7 cellular contexts compared by ENCODE assay signal in the genomic region with DNA sequence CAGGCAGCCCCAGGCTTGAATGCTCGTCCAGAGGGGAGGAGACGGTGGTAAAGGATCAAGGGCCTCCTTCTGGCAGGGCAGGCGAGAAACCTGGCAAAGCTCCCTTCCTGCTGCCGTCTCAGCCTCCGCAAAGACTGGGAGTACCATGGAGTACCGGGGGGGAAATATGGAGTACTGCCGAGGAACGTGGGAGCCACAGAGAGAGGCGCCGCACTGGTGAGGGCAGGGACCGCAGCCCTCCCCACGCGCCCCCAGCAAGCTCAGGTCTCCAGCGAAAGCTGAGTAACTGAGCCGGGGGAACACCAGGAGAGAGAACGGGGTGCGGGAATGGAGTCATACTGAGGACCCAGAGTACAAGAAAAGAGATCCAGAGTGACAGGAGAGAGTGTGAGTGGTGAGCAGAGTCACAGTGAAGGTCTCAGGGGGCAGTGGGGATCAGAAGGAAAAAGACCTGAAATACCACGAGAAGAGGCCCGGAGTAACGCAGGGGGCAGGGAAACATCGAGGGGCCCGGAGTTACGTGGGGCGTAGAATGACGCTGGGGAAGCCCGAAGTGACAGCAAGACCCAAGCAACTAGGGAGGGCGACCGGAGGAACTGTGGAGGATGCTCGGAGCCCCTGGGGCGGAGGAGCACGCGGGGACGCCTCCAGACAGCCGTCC. TPM values are rescaled to one million over a fixed set of nuclear protein-coding genes. Genes with fewer than 3 reads are reported as not detected.
A peak's percentile ranks its signal among the peaks of the same experiment; 100 is the strongest.
DNase-seq lines count a peak whose midpoint lies in the region; ATAC-seq and TF ChIP-seq lines count a peak whose summit lies in the region.

No MANE protein-coding gene starts in this region.

- H3K4me1 Mint-ChIP-seq in activated T-helper 17 cell treated with anti-CD3 and anti-CD28 coated beads, Interleukin-2, amount 50 U/mL, for 72 hours = peaks cover 30% of the 10 kb centered on the region

- H3K9me3 Mint-ChIP-seq in activated T-helper 17 cell treated with anti-CD3 and anti-CD28 coated beads, Interleukin-2, amount 50 U/mL, for 72 hours = no peaks in the 10 kb centered on the region

- H3K4me3 Mint-ChIP-seq in activated T-helper 17 cell treated with anti-CD3 and anti-CD28 coated beads, Interleukin-2, amount 50 U/mL, for 72 hours = peak overlapping the region; percentile 93

- ATAC-seq in GM18511 (IDR thresholded peaks at IDR 0.05; ENCODE audit: unreplicated experiment) (peak; percentile 30), HG02678 (IDR thresholded peaks at IDR 0.05; ENCODE audit: unreplicated experiment) (peak; percentile 20), omental fat pad (ENCODE audit: low FRiP score) (peak; percentile 8)
- ATAC-seq in activated T-helper 17 cell treated with anti-CD3 and anti-CD28 coated beads, Interleukin-2, amount 50 U/mL, for 72 hours (replicated peaks) = peak; percentile 52

- H3K4me3 ChIP-seq in foreskin fibroblast (ENCODE audit: low read depth in 1 of 2, low read length in 2 of 2) = peak overlapping the region; percentile 70 to 84

- peak overlapping the region; percentile 94 for H3K27ac Mint-ChIP-seq in activated T-helper 17 cell treated with anti-CD3 and anti-CD28 coated beads, Interleukin-2, amount 50 U/mL, for 72 hours

- TF ChIP-seq CTCF in foreskin fibroblast (IDR thresholded peaks at IDR 0.05; ENCODE audit: low read depth, low read length) (no peak), omental fat pad (IDR thresholded peaks at IDR 0.05) (no peak)

- peaks cover 75% of the 10 kb centered on the region for H3K36me3 Mint-ChIP-seq in activated T-helper 17 cell treated with anti-CD3 and anti-CD28 coated beads, Interleukin-2, amount 50 U/mL, for 72 hours (ENCODE audit: low read depth)

- peak; percentile 69 for DNase-seq in NCI-H69 (lab: John Stamatoyannopoulos, UW)
- peak; percentile 71 to 88 for DNase-seq in foreskin fibroblast
- no peak for DNase-seq in omental fat pad (ENCODE audit: low spot score)
- DNase-seq in NCI-H774 (lab: John Stamatoyannopoulos, UW) = no peak

- no peaks in the 10 kb centered on the region for H3K27me3 Mint-ChIP-seq in activated T-helper 17 cell treated with anti-CD3 and anti-CD28 coated beads, Interleukin-2, amount 50 U/mL, for 72 hours

RNA-seq across cellular contexts. Expression of gene EML3, which starts 0.7 kb away (rescaled TPM):
- 100 to 1,000 TPM; 122 to 130 TPM for total RNA-seq in activated T-helper 17 cell treated with anti-CD3 and anti-CD28 coated beads, Interleukin-2, amount 50 U/mL, for 72 hours
- total RNA-seq in omental fat pad = 10 to 100 TPM; 40.7 to 68.6 (median 52.0) TPM

RNA-seq across cellular contexts. Expression of gene ROM1, which starts 1.2 kb away (rescaled TPM):
- total RNA-seq in activated T-helper 17 cell treated with anti-CD3 and anti-CD28 coated beads, Interleukin-2, amount 50 U/mL, for 72 hours = 1 to 10 TPM; 2.0 to 3.0 TPM
- total RNA-seq in omental fat pad = 10 to 100 TPM in 3 of 4 donors, 1 to 10 TPM in 1; 7.9 to 12.7 (median 11.4) TPM

RNA-seq across cellular contexts. Expression of gene B3GAT3, which starts 10.0 kb away (rescaled TPM):
- total RNA-seq in activated T-helper 17 cell treated with anti-CD3 and anti-CD28 coated beads, Interleukin-2, amount 50 U/mL, for 72 hours = 10 to 100 TPM; 60.5 to 71.9 TPM
- total RNA-seq in omental fat pad = 10 to 100 TPM; 18.8 to 40.7 (median 23.2) TPM

RNA-seq across cellular contexts. Expression of gene MTA2, which starts 10.2 kb away (rescaled TPM):
- total RNA-seq in activated T-helper 17 cell treated with anti-CD3 and anti-CD28 coated beads, Interleukin-2, amount 50 U/mL, for 72 hours = 100 to 1,000 TPM; 142 to 198 TPM
- total RNA-seq in omental fat pad = 100 to 1,000 TPM in 2 of 4 donors, 10 to 100 TPM in 2; 77.1 to 172 (median 89.6) TPM

RNA-seq across cellular contexts. Expression of gene TUT1, which starts 20.5 kb away (rescaled TPM):
- total RNA-seq in activated T-helper 17 cell treated with anti-CD3 and anti-CD28 coated beads, Interleukin-2, amount 50 U/mL, for 72 hours = 10 to 100 TPM; 23.8 to 25.7 TPM
- 10 to 100 TPM in 3 of 4 donors, 1 to 10 TPM in 1; 7.9 to 11.0 (median 10.5) TPM for total RNA-seq in omental fat pad

Comparison
In these comparisons a context has a peak if more than half of its experiments do, and no peak if none do; other contexts are left out.
1. DNase-seq: peak in NCI-H69 (single experiment) and foreskin fibroblast (2 of 2); none in omental fat pad (single experiment) and NCI-H774 (single experiment).
2. Peak in every context shown above with its lines, with median percentiles within 50 percentile points of each other: ATAC-seq.